19 cellular contexts compared by ENCODE assay signal in genomic region chr6:128280960-128281359, GRCh38.
DNase-seq lines count a peak whose midpoint lies in the region; ATAC-seq and TF ChIP-seq lines count a peak whose summit lies in the region.
"Had no signal": no experiment of that assay in that cellular context is flagged by ENCODE, and none has a peak within 500 bp of the region (broad histone marks: within the 10 kb centered on the region; RNA-seq: fewer than 3 reads in every experiment).

No MANE protein-coding gene starts in this region.

- H3K4me3 ChIP-seq in GM23338 (no peak overlapping the region), neural progenitor cell (no peak overlapping the region)
- H3K4me3 ChIP-seq: SJCRH30 had no signal

- no peak overlapping the region for H3K9ac ChIP-seq in neural progenitor cell

- H2AFZ ChIP-seq in GM23338 (no peak overlapping the region), neural progenitor cell (replicated peaks) (no peak overlapping the region)

- H4K20me1 ChIP-seq in GM23338 (replicated peaks; ENCODE audit: insufficient read depth) (peaks cover 3% of the 10 kb centered on the region), neural progenitor cell (ENCODE audit: low read depth) (peaks cover 20% of the 10 kb centered on the region)

- H3K79me2 ChIP-seq in GM23338 (replicated peaks; ENCODE audit: insufficient read depth) = no peaks in the 10 kb centered on the region
- H3K79me2 ChIP-seq in neural progenitor cell (ENCODE audit: low read depth) = peaks cover 6% of the 10 kb centered on the region

- no peak overlapping the region for H3K27ac ChIP-seq in GM23338 (ENCODE audit: low read depth)
- no peak overlapping the region for H3K27ac ChIP-seq in neural progenitor cell
- H3K27ac ChIP-seq: RWPE1, SJCRH30 had no signal

- H3K27me3 ChIP-seq in GM23338 (ENCODE audit: insufficient read depth) (no peaks in the 10 kb centered on the region), neural progenitor cell (no peaks in the 10 kb centered on the region)
- H3K27me3 ChIP-seq: SJCRH30 had no signal

- ATAC-seq in GM23338 (peak; percentile 95), HG03139 (IDR thresholded peaks at IDR 0.05; ENCODE audit: unreplicated experiment) (no peak)

- H3K9me3 Mint-ChIP-seq in GM23338 (no peaks in the 10 kb centered on the region), neural progenitor cell (peaks cover 3% of the 10 kb centered on the region)
- H3K9me3 Mint-ChIP-seq: CD4-positive, CD25-positive, alpha-beta regulatory T cell had no signal

- no peaks in the 10 kb centered on the region for H3F3A ChIP-seq in GM23338 (replicated peaks; ENCODE audit: low read depth)
- no peaks in the 10 kb centered on the region for H3F3A ChIP-seq in neural progenitor cell (ENCODE audit: low read depth)

- H3K36me3 ChIP-seq in GM23338 (ENCODE audit: insufficient read depth) (no peaks in the 10 kb centered on the region), neural progenitor cell (no peaks in the 10 kb centered on the region)
- H3K36me3 ChIP-seq: SJCRH30 had no signal

- no peaks in the 10 kb centered on the region for H3K9me3 ChIP-seq in neural progenitor cell (ENCODE audit: low read depth)
- H3K9me3 ChIP-seq: SJCRH30 had no signal

- H3K27me3 Mint-ChIP-seq in GM23338 (ENCODE audit: insufficient read depth, low read depth, poor library complexity) (peaks cover 1% of the 10 kb centered on the region), neural progenitor cell (ENCODE audit: insufficient read depth, low read depth) (peaks cover 5% of the 10 kb centered on the region)

- peaks cover 51% of the 10 kb centered on the region for H3K4me1 ChIP-seq in GM23338 (ENCODE audit: insufficient read depth)
- H3K4me1 ChIP-seq in neural progenitor cell = peaks cover 32% of the 10 kb centered on the region

- H3K4me1 Mint-ChIP-seq in GM23338 (peaks cover 39% of the 10 kb centered on the region), neural progenitor cell (peaks cover 54% of the 10 kb centered on the region)
- H3K4me1 Mint-ChIP-seq: CD4-positive, CD25-positive, alpha-beta regulatory T cell had no signal

- TF ChIP-seq CTCF in GM23338 (conservative IDR thresholded peaks at IDR 0.05; ENCODE audit: low read depth in 2 of 2) (no peak), neural progenitor cell (IDR thresholded peaks at IDR 0.05) (no peak)

- no peaks in the 10 kb centered on the region for H3K9me2 ChIP-seq in GM23338 (ENCODE audit: insufficient read depth)

- H3K27ac Mint-ChIP-seq in GM23338 = no peak overlapping the region
- H3K27ac Mint-ChIP-seq in neural progenitor cell = no peak overlapping the region
- H3K27ac Mint-ChIP-seq: CD4-positive, CD25-positive, alpha-beta regulatory T cell had no signal

- H3K4me2 ChIP-seq in GM23338 = peak overlapping the region; percentile 48
- H3K4me2 ChIP-seq in neural progenitor cell = peak overlapping the region; percentile 22

- no peaks in the 10 kb centered on the region for H3K36me3 Mint-ChIP-seq in GM23338 (ENCODE audit: low read depth)
- H3K36me3 Mint-ChIP-seq in neural progenitor cell = peaks cover 2% of the 10 kb centered on the region
- H3K36me3 Mint-ChIP-seq: CD4-positive, CD25-positive, alpha-beta regulatory T cell had no signal

- H3K4me3 Mint-ChIP-seq in GM23338 = peak overlapping the region; percentile 14; the same call in 1 of the 3 replicates
- no peak overlapping the region for H3K4me3 Mint-ChIP-seq in neural progenitor cell
- H3K4me3 Mint-ChIP-seq: CD4-positive, CD25-positive, alpha-beta regulatory T cell had no signal

- DNase-seq in GM23338 (ENCODE audit: low spot score) (peak; percentile 60), NCI-H146 treated with DMSO at 0.1 percent for 48 hours (lab: John Stamatoyannopoulos, UW; ENCODE audit: unreplicated experiment) (peak; percentile 37), islet precursor cell (peak; percentile 55), neural progenitor cell (ENCODE audit: low spot score) (peak; percentile 45), DMS114 treated with DMSO at 0.1 percent for 48 hours (lab: John Stamatoyannopoulos, UW; ENCODE audit: unreplicated experiment) (no peak)
- DNase-seq in stimulated activated CD4-positive, alpha-beta T cell treated with anti-CD3 and anti-CD28 coated beads, Interleukin-12 subunit alpha, Interleukin-12 subunit beta, amount 100 ng/mL, for 4 hours = no peak
- DNase-seq: CD4-positive, CD25-positive, alpha-beta regulatory T cell; DMS79 treated with DMSO at 0.1 percent for 48 hours; GDM1; GOT3; NCI-H1417; NCI-H2081 treated with DMSO at 0.1 percent for 48 hours; NCI-H2227 treated with DMSO at 0.1 percent for 48 hours; NCI-H524 treated with DMSO at 0.1 percent for 48 hours; NK-92 treated with Interleukin-12 subunit alpha and Interleukin-12 subunit beta, amount 100 ng/mL, for 24 hours; OCI-M1; SJCRH30 had no signal

TF ChIP-seq in GM23338, 12 proteins besides CTCF, POLR2A, EP300 and RAD21 (continues in another document):
- TF ChIP-seq ZNF114 (CRISPR knock-in tag; IDR thresholded peaks at IDR 0.05) (no peak), JUNB (IDR thresholded peaks at IDR 0.05; ENCODE audit: unreplicated experiment) (no peak), ETS1 (IDR thresholded peaks at IDR 0.05) (no peak), CREB1 (CRISPR knock-in tag; IDR thresholded peaks at IDR 0.05; ENCODE audit: low read depth) (no peak), EZH2phosphoT487 (IDR thresholded peaks at IDR 0.05; ENCODE audit: unreplicated experiment) (no peak), EZH2 (IDR thresholded peaks at IDR 0.05; ENCODE audit: low read depth, unreplicated experiment) (no peak), REST (IDR thresholded peaks at IDR 0.05; ENCODE audit: unreplicated experiment) (no peak), POLR2AphosphoS5 (IDR thresholded peaks at IDR 0.05; ENCODE audit: low read depth) (no peak), ZNF331 (CRISPR knock-in tag; IDR thresholded peaks at IDR 0.05; ENCODE audit: low read depth) (no peak)

Comparison
In these comparisons a context has a peak if more than half of its experiments do, and no peak if none do; other contexts are left out.
1. DNase-seq: peak in GM23338 (single experiment), NCI-H146 treated with DMSO at 0.1 percent for 48 hours (single experiment), islet precursor cell (single experiment) and neural progenitor cell (single experiment); none in stimulated activated CD4-positive, alpha-beta T cell treated with anti-CD3 and anti-CD28 coated beads, Interleukin-12 subunit alpha, Interleukin-12 subunit beta, amount 100 ng/mL, for 4 hours (single experiment) and DMS114 treated with DMSO at 0.1 percent for 48 hours (single experiment).